8 cellular contexts compared by ENCODE assay signal in the genomic region with DNA sequence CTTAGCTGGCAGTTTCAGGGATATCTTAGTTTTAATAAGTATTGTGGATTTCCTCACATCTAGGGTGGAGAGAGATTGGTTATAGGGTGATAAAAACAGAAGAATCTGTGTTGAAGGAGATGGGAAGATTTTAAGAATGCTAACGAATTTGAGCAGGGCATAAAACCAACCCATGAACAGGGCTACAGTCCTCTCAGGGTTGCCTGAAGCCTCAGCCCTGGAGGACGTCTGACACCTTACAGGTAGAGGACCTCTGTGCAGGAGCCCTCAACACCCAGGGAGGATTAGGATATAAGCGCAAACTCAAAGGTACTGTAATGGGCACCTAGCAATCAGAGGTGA. TPM values are rescaled to one million over a fixed set of nuclear protein-coding genes. Genes with fewer than 3 reads are reported as not detected.
DNase-seq lines count a peak whose midpoint lies in the region; ATAC-seq, FAIRE-seq and TF ChIP-seq lines count a peak whose summit lies in the region.

No MANE protein-coding gene starts in this region.

- no peak for FAIRE-seq in H54 (lab: Jason Lieb, UNC)

- peaks cover 36% of the 10 kb centered on the region for H3K79me2 ChIP-seq in osteoblast (ENCODE audit: insufficient read depth, low read length)

- ATAC-seq in GM19351 (IDR thresholded peaks at IDR 0.05; ENCODE audit: unreplicated experiment): peak; percentile 29
- ATAC-seq in HG03378 (IDR thresholded peaks at IDR 0.05; ENCODE audit: unreplicated experiment): peak; percentile 36
- no peak for ATAC-seq in effector memory CD8-positive, alpha-beta T cell (replicated peaks)
- ATAC-seq in HG02840 (IDR thresholded peaks at IDR 0.05; ENCODE audit: low FRiP score, unreplicated experiment): no peak

- H3K4me3 ChIP-seq in osteoblast (ENCODE audit: insufficient read depth, low read length): peak overlapping the region; percentile 82

- H3K27ac Mint-ChIP-seq in effector memory CD8-positive, alpha-beta T cell: no peak overlapping the region

- no peak for TF ChIP-seq POLR2A in H54 (IDR thresholded peaks at IDR 0.05; ENCODE audit: low read depth, low read length)

- intact Hi-C loops in posterior vena cava (cut with DNase I): no loop called here

- peak overlapping the region; percentile 80 for H2AFZ ChIP-seq in osteoblast (ENCODE audit: low read length)

- H4K20me1 ChIP-seq in osteoblast (ENCODE audit: insufficient read depth, low read length): peaks cover 9% of the 10 kb centered on the region

- no peak for TF ChIP-seq CTCF in osteoblast (IDR thresholded peaks at IDR 0.05; ENCODE audit: extremely low read depth, low read depth, low read length)

- no peak for DNase-seq in effector memory CD8-positive, alpha-beta T cell
- DNase-seq in osteoblast (ENCODE audit: insufficient read length, low spot score, missing footprints) (no peak), posterior vena cava (ENCODE audit: low spot score) (no peak), SK-N-DZ (ENCODE audit: low spot score) (no peak), H54 (ENCODE audit: insufficient read length, low spot score) (no peak)

- peaks cover 2% of the 10 kb centered on the region for H3K9me3 ChIP-seq in osteoblast (ENCODE audit: low read depth, low read length)

- H3K27me3 Mint-ChIP-seq in effector memory CD8-positive, alpha-beta T cell: peaks cover 30 to 38% of the 10 kb centered on the region in 2 donors

- no peak overlapping the region for H3K27ac ChIP-seq in osteoblast (ENCODE audit: low read depth, low read length)

- H3K4me1 Mint-ChIP-seq in effector memory CD8-positive, alpha-beta T cell (ENCODE audit: low read depth in 2 of 2): peaks cover 0 to 6% of the 10 kb centered on the region in 2 donors

- no peaks in the 10 kb centered on the region for H3K36me3 ChIP-seq in osteoblast (ENCODE audit: insufficient read depth, low read length)

- H3K27me3 ChIP-seq in osteoblast (ENCODE audit: insufficient read depth, low read length): peaks cover 25% of the 10 kb centered on the region

- peak overlapping the region; percentile 1 to 10 for H3K4me3 Mint-ChIP-seq in effector memory CD8-positive, alpha-beta T cell

- H3K36me3 Mint-ChIP-seq in effector memory CD8-positive, alpha-beta T cell (ENCODE audit: insufficient read depth): peaks cover 2% of the 10 kb centered on the region

- H3K4me2 ChIP-seq in osteoblast (ENCODE audit: insufficient read depth, low read length): peak overlapping the region; percentile 73

- H3K9me3 Mint-ChIP-seq in effector memory CD8-positive, alpha-beta T cell: no peaks in the 10 kb centered on the region

- H3K4me1 ChIP-seq in osteoblast (ENCODE audit: insufficient read depth, low read length): peaks cover 27% of the 10 kb centered on the region

RNA-seq across cellular contexts. Expression of a gene that starts 0.5 kb away (rescaled TPM):
- 23.5 and 34.2 TPM in 2 replicates for total RNA-seq in osteoblast
- total RNA-seq in posterior vena cava: 10 to 100 TPM; 24.7 to 25.6 TPM
- 12.2 and 12.7 TPM in 2 replicates for polyA plus RNA-seq in SK-N-DZ (2014; cell fraction: cytosol; rRNA removed)
- polyA plus RNA-seq in SK-N-DZ (2014; cell fraction: nucleus; rRNA removed): 7.6 and 7.9 TPM in 2 replicates

Comparison
In these comparisons a context has a peak if more than half of its experiments do, and no peak if none do; other contexts are left out.
1. ATAC-seq: peak in GM19351 (single experiment) and HG03378 (single experiment); none in effector memory CD8-positive, alpha-beta T cell (single experiment) and HG02840 (single experiment).